ENCODE assay signal across 9 cellular contexts in the genomic region with DNA sequence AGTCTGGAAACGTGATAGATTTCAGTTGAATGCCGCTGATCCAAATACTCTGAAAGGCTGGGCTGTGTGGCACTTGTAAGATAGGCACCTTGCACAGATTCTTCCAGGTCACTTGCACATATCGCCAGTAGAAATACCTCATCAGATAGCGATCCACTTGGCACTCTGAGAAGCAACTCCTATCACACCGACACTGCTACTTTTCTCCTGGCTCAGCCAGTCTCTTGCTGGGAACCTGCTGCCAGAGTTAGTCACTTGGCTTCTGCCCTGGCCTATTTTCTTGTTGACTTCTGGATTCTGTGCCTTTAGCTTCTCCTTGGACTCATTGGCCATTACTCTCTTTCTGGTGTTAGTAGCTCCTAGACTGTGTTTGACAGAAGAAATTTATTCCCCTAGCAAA.
DNase-seq lines count a peak whose midpoint lies in the region; ATAC-seq and TF ChIP-seq lines count a peak whose summit lies in the region.
"Had no signal": no experiment of that assay in that cellular context is flagged by ENCODE, and none has a peak within 500 bp of the region (broad histone marks: within the 10 kb centered on the region; RNA-seq: fewer than 3 reads in every experiment).

No MANE protein-coding gene starts in this region.

- no peaks in the 10 kb centered on the region for H3K27me3 ChIP-seq in uterus

- DNase-seq in activated naive CD4-positive, alpha-beta T cell (lab: John Stamatoyannopoulos, UW), result no peak
- DNase-seq in astrocyte of the hippocampus (ENCODE audit: low read depth, low spot score) (peak; percentile 26), medulla oblongata (ENCODE audit: extremely low spot score) (peak; percentile 39), uterus (no peak), ACHN (no peak), CD1c-positive myeloid dendritic cell (ENCODE audit: extremely low spot score) (no peak)
- DNase-seq: OCI-M1 had no signal

- peaks cover 91% of the 10 kb centered on the region for H3K4me1 Mint-ChIP-seq in activated naive CD4-positive, alpha-beta T cell treated with anti-CD3 and anti-CD28 coated beads, Interleukin-2, amount 50 U/mL, for 24 hours

- H3K27ac Mint-ChIP-seq in activated naive CD4-positive, alpha-beta T cell treated with anti-CD3 and anti-CD28 coated beads, Interleukin-2, amount 50 U/mL, for 24 hours, result peak overlapping the region; percentile 96

- intact Hi-C loops in uterus (cut with DNase I; ENCODE audit: low total_unique reads), result no loop called here

- H3K27ac ChIP-seq in uterus, result peak overlapping the region; percentile 58 to 64

- no peak for TF ChIP-seq POLR2A in uterus (IDR thresholded peaks at IDR 0.05)

- no peak overlapping the region for H3K4me3 ChIP-seq in uterus

- H3K36me3 Mint-ChIP-seq in activated naive CD4-positive, alpha-beta T cell treated with anti-CD3 and anti-CD28 coated beads, Interleukin-2, amount 50 U/mL, for 24 hours, result peaks cover 9% of the 10 kb centered on the region

- in situ Hi-C loops in ACHN (cut with HindIII; ENCODE audit: low pct_ligation_motif_present, low pct_unique_long_range_greater_than_20kb, low sequenced_read_pairs), result no loop called here

- no peaks in the 10 kb centered on the region for H3K27me3 Mint-ChIP-seq in activated naive CD4-positive, alpha-beta T cell treated with anti-CD3 and anti-CD28 coated beads, Interleukin-2, amount 50 U/mL, for 24 hours

- peaks cover 6% of the 10 kb centered on the region for H3K9me3 Mint-ChIP-seq in activated naive CD4-positive, alpha-beta T cell treated with anti-CD3 and anti-CD28 coated beads, Interleukin-2, amount 50 U/mL, for 24 hours

- TF ChIP-seq CTCF in uterus (IDR thresholded peaks at IDR 0.05), result no peak

- no peaks in the 10 kb centered on the region for H3K9me3 ChIP-seq in uterus

- no peak for ATAC-seq in HG02981 (IDR thresholded peaks at IDR 0.05; ENCODE audit: unreplicated experiment)

- H3K4me1 ChIP-seq in uterus, result peaks cover 0 to 12% of the 10 kb centered on the region in 2 donors

- peak overlapping the region; percentile 86 for H3K4me3 Mint-ChIP-seq in activated naive CD4-positive, alpha-beta T cell treated with anti-CD3 and anti-CD28 coated beads, Interleukin-2, amount 50 U/mL, for 24 hours

- no peaks in the 10 kb centered on the region for H3K36me3 ChIP-seq in uterus

Comparison
In these comparisons a context has a peak if more than half of its experiments do, and no peak if none do; other contexts are left out.
1. DNase-seq: peak in astrocyte of the hippocampus (single experiment) and medulla oblongata (single experiment); none in activated naive CD4-positive, alpha-beta T cell (0 of 4), uterus (0 of 2), ACHN (single experiment) and CD1c-positive myeloid dendritic cell (single experiment).